8 cellular contexts compared by ENCODE assay signal in the genomic region with DNA sequence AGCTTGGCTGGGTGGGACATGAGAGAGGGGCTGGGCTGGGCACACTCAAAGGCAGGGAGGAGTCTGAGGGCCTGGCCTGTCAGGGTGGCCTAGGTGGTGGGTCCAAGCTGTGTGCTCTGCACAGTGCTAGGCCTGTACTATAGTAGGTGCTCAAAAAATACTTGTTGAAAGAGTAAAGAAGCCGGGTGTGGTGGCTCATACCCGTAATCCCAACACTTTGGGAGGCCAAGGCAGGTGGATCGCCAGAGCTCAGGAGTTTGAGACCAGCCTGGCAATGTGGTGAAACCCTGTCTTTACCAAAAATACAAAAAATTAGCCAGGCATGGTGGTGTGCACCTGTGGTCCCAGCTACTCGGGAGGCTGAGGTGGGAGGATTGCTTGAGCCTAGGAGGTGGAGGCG. TPM values are rescaled to one million over a fixed set of nuclear protein-coding genes. Genes with fewer than 3 reads are reported as not detected.
DNase-seq lines count a peak whose midpoint lies in the region; ATAC-seq and TF ChIP-seq lines count a peak whose summit lies in the region.
"Not testable (repeated sequence)": the region's sequence is repeated elsewhere in the genome, so short reads cannot be mapped to it uniquely, and the experiment has no call there.

No MANE protein-coding gene starts in this region.

- H3K27me3 ChIP-seq in BLaER1 treated with 17β-estradiol and CSF1 and Interleukin-3, amounts not matched to agents 10 nM and 100 nM; NT2/D1 (ENCODE audit: insufficient read depth, insufficient read length); layer of hippocampus (ENCODE audit: control insufficient read depth, insufficient read depth, low read length); prostate gland (replicated peaks; ENCODE audit: insufficient read depth); thyroid gland: not testable (repeated sequence)

- peaks cover 0 to 15% (median 7%) of the 10 kb centered on the region in 11 experiments; a peak in 8 of 22 replicates for H3K36me3 ChIP-seq in BLaER1 treated with 17β-estradiol and CSF1 and Interleukin-3, amounts not matched to agents 10 nM and 100 nM
- peaks cover 65% of the 10 kb centered on the region for H3K36me3 ChIP-seq in NT2/D1 (ENCODE audit: insufficient read depth, insufficient read length, low read length)
- not testable (repeated sequence) for H3K36me3 ChIP-seq in prostate gland, thyroid gland

- TF ChIP-seq CTCF in endothelial cell (IDR thresholded peaks at IDR 0.05; ENCODE audit: unreplicated experiment); prostate gland (IDR thresholded peaks at IDR 0.05); thyroid gland (IDR thresholded peaks at IDR 0.05): not testable (repeated sequence)

- DNase-seq in NT2/D1 (ENCODE audit: low read depth, low spot score); endothelial cell (ENCODE audit: low spot score); naive B cell; prostate gland (ENCODE audit: low spot score); thyroid gland: not testable (repeated sequence)

- not testable (repeated sequence) for H3K27ac Mint-ChIP-seq in activated T-helper 17 cell treated with anti-CD3 and anti-CD28 coated beads, Interleukin-2, amount 50 U/mL, for 72 hours
- H3K27ac Mint-ChIP-seq in endothelial cell (ENCODE audit: unreplicated experiment) (peak overlapping the region; percentile 68), naive B cell (peak overlapping the region in 2 of 6 donors; percentile 41 to 50)

- H3K9ac ChIP-seq in BLaER1 treated with 17β-estradiol and CSF1 and Interleukin-3, amounts not matched to agents 10 nM and 100 nM = peak overlapping the region in 3 of 11 experiments; percentile 33 to 52 (median 34); a peak in 2 of 22 replicates
- H3K9ac ChIP-seq in NT2/D1 (ENCODE audit: insufficient read length, low read depth) = peak overlapping the region; percentile 36

- H3K4me3 Mint-ChIP-seq in activated T-helper 17 cell treated with anti-CD3 and anti-CD28 coated beads, Interleukin-2, amount 50 U/mL, for 72 hours = peak overlapping the region; percentile 66
- peak overlapping the region; percentile 42 for H3K4me3 Mint-ChIP-seq in endothelial cell (ENCODE audit: unreplicated experiment)
- peak overlapping the region in 7 of 8 donors; percentile 47 to 82 (median 69) for H3K4me3 Mint-ChIP-seq in naive B cell

- ATAC-seq in activated T-helper 17 cell treated with anti-CD3 and anti-CD28 coated beads, Interleukin-2, amount 50 U/mL, for 72 hours (replicated peaks); naive B cell (ENCODE audit: low read depth in 2 of 2): not testable (repeated sequence)

- intact Hi-C loops in prostate gland (cut with DNase I); thyroid gland (cut with DNase I): not testable (repeated sequence)

- H3K27ac ChIP-seq in BLaER1 treated with 17β-estradiol and CSF1 and Interleukin-3, amounts not matched to agents 10 nM and 100 nM = not testable (repeated sequence)
- H3K27ac ChIP-seq in layer of hippocampus (ENCODE audit: low read depth, low read length) (peak overlapping the region; percentile 31), prostate gland (peak overlapping the region; percentile 79 to 97), thyroid gland (peak overlapping the region; percentile 81 to 92 (median 91))

- H3K4me2 ChIP-seq in BLaER1 treated with 17β-estradiol and CSF1 and Interleukin-3, amounts not matched to agents 10 nM and 100 nM = peak overlapping the region in 10 of 11 experiments; percentile 38 to 78 (median 59); a peak in 19 of 22 replicates

- H3K9me3 ChIP-seq in BLaER1 treated with 17β-estradiol and CSF1 and Interleukin-3, amounts not matched to agents 10 nM and 100 nM (replicated peaks in 1 of 11); NT2/D1 (ENCODE audit: insufficient read depth, low read length); prostate gland; thyroid gland: not testable (repeated sequence)

- 81% methylated on average over 5 of the region's 5 CpGs for WGBS in prostate gland
- WGBS in thyroid gland, 2 donors = 93% methylated on average over 5 of the region's 5 CpGs

- not testable (repeated sequence) for TF ChIP-seq POLR2A in prostate gland (IDR thresholded peaks at IDR 0.05); thyroid gland (IDR thresholded peaks at IDR 0.05)

- H3K36me3 Mint-ChIP-seq in activated T-helper 17 cell treated with anti-CD3 and anti-CD28 coated beads, Interleukin-2, amount 50 U/mL, for 72 hours (ENCODE audit: low read depth); naive B cell: not testable (repeated sequence)
- H3K36me3 Mint-ChIP-seq in endothelial cell (ENCODE audit: low read depth, unreplicated experiment) = peaks cover 18% of the 10 kb centered on the region

- H3K4me1 Mint-ChIP-seq in activated T-helper 17 cell treated with anti-CD3 and anti-CD28 coated beads, Interleukin-2, amount 50 U/mL, for 72 hours = peaks cover 14% of the 10 kb centered on the region
- peaks cover 21% of the 10 kb centered on the region for H3K4me1 Mint-ChIP-seq in endothelial cell (ENCODE audit: unreplicated experiment)
- peaks cover 5 to 17% (median 11%) of the 10 kb centered on the region in 3 donors for H3K4me1 Mint-ChIP-seq in naive B cell

- not testable (repeated sequence) for H3K4me3 ChIP-seq in BLaER1 treated with 17β-estradiol and CSF1 and Interleukin-3, amounts not matched to agents 10 nM and 100 nM; NT2/D1 (ENCODE audit: insufficient read length, low read depth); prostate gland; thyroid gland (replicated peaks in 1 of 3)

- not testable (repeated sequence) for H4K20me1 ChIP-seq in BLaER1 treated with 17β-estradiol and CSF1 and Interleukin-3, amounts not matched to agents 10 nM and 100 nM

- not testable (repeated sequence) for H3K9me3 Mint-ChIP-seq in activated T-helper 17 cell treated with anti-CD3 and anti-CD28 coated beads, Interleukin-2, amount 50 U/mL, for 72 hours; endothelial cell (ENCODE audit: unreplicated experiment); naive B cell

- peaks cover 0 to 39% (median 25%) of the 10 kb centered on the region in 10 experiments; a peak in 16 of 20 replicates for H3K4me1 ChIP-seq in BLaER1 treated with 17β-estradiol and CSF1 and Interleukin-3, amounts not matched to agents 10 nM and 100 nM
- H3K4me1 ChIP-seq in NT2/D1 (ENCODE audit: insufficient read depth, insufficient read length) (peaks cover 66% of the 10 kb centered on the region), prostate gland (replicated peaks) (peaks cover 57% of the 10 kb centered on the region), thyroid gland (peaks cover 34 to 84% of the 10 kb centered on the region in 2 donors)

- peaks cover 12% of the 10 kb centered on the region for H3K27me3 Mint-ChIP-seq in activated T-helper 17 cell treated with anti-CD3 and anti-CD28 coated beads, Interleukin-2, amount 50 U/mL, for 72 hours
- H3K27me3 Mint-ChIP-seq in endothelial cell (ENCODE audit: unreplicated experiment) = peaks cover 16% of the 10 kb centered on the region
- H3K27me3 Mint-ChIP-seq in naive B cell = peaks cover 6 to 53% (median 46%) of the 10 kb centered on the region in 3 donors

RNA-seq across cellular contexts. Expression of a gene that starts 18.7 kb away (rescaled TPM):
- total RNA-seq in activated T-helper 17 cell treated with anti-CD3 and anti-CD28 coated beads, Interleukin-2, amount 50 U/mL, for 72 hours = 10 to 100 TPM in 1 of 2 donors, 1 to 10 TPM in 1; 6.3 to 30.7 TPM
- total RNA-seq in endothelial cell (ENCODE audit: unreplicated experiment) (145 TPM), prostate gland (100 to 1,000 TPM; 182 to 292 TPM), thyroid gland (10 to 100 TPM; 53.2 to 80.6 (median 71.7) TPM)
- 1 to 10 TPM in 1 of 6 donors, under 1 TPM in 1, not detected in 4; 0.19 to 2.3 TPM for polyA plus RNA-seq in naive B cell (ENCODE audit: low read depth in 6 of 6)
